ENCODE assay signal across 11 cellular contexts in the genomic region with DNA sequence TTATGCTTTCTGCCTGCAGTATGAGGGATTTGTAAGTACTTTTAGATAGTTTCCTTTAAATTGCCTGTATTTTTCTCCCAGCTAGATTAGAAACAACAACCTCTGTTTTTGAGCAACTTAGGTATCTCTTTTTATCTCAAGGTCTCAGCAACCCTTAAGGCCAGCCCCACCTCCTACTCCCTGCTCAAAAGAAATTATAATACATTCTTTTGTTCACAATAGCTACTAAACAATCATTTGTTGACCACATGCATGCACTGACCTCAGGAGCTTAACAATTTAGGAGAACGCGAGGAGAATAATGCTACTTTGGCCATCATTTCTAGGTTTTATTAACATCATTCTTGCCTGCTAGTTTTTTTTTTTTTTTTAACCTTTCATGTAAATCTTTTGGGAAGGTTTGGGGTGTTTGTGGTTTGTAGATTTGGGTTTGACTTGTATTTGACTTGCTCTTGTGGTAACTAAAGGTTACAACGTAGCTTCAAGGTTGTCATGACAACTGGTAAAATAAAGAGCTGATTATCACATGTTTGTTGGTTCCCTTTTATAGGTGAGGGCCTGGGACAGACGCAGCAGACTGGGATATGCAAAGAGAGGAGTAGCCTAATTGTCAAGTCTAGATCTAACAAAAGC. TPM values are rescaled to one million over a fixed set of nuclear protein-coding genes. Genes with fewer than 3 reads are reported as not detected.
DNase-seq lines count a peak whose midpoint lies in the region; ATAC-seq, FAIRE-seq and TF ChIP-seq lines count a peak whose summit lies in the region.
"Had no signal": no experiment of that assay in that cellular context is flagged by ENCODE, and none has a peak within 500 bp of the region (broad histone marks: within the 10 kb centered on the region; RNA-seq: fewer than 3 reads in every experiment).

No MANE protein-coding gene starts in this region.

- TF ChIP-seq RAD21 in SK-N-SH (IDR thresholded peaks at IDR 0.05; ENCODE audit: low read length) = no peak

- H3K27me3 Mint-ChIP-seq in activated CD4-positive, alpha-beta T cell treated with anti-CD3 and anti-CD28 coated beads, Interleukin-2, amount 10 ng/mL, durations not matched to agents 7 days and 5 days = no peaks in the 10 kb centered on the region
- no peaks in the 10 kb centered on the region for H3K27me3 Mint-ChIP-seq in T-helper 2 cell treated with Interferon-gamma antibody and Interleukin-4, amounts not matched to agents 5 μg/mL and 100 μg/mL, for 36 hours (ENCODE audit: low read depth)
- no peaks in the 10 kb centered on the region for H3K27me3 Mint-ChIP-seq in progenitor cell of endocrine pancreas

- H3K27ac ChIP-seq in SK-N-SH (ENCODE audit: low read depth in 2 of 2, low read length in 1 of 2) = no peak overlapping the region

- H3K36me3 ChIP-seq in SK-N-SH (replicated peaks in 1 of 2; ENCODE audit: control insufficient read depth in 1 of 2, insufficient read depth in 2 of 2, low read length in 1 of 2) = no peaks in the 10 kb centered on the region

- no peak overlapping the region for H3K4me3 Mint-ChIP-seq in activated CD4-positive, alpha-beta T cell treated with anti-CD3 and anti-CD28 coated beads, Interleukin-2, amount 10 ng/mL, durations not matched to agents 7 days and 5 days
- peak overlapping the region; percentile 68 for H3K4me3 Mint-ChIP-seq in T-helper 2 cell treated with Interferon-gamma antibody and Interleukin-4, amounts not matched to agents 5 μg/mL and 100 μg/mL, for 36 hours
- peak overlapping the region; percentile 45 for H3K4me3 Mint-ChIP-seq in progenitor cell of endocrine pancreas (ENCODE audit: low read depth)

- H3K9me2 ChIP-seq in SK-N-SH = no peaks in the 10 kb centered on the region

- TF ChIP-seq CTCF in progenitor cell of endocrine pancreas (IDR thresholded peaks at IDR 0.05; ENCODE audit: unreplicated experiment) (no peak), D721Med (IDR thresholded peaks at IDR 0.05; ENCODE audit: insufficient read depth, missing control alignments) (no peak), SK-N-SH (IDR thresholded peaks at IDR 0.05) (no peak)

- 58% methylated on average over 4 of the region's 4 CpGs for WGBS in SK-N-SH (ENCODE audit: low lambda C conversion rate)

- no peak overlapping the region for H2AFZ ChIP-seq in SK-N-SH (ENCODE audit: low read depth)

- H3K4me1 ChIP-seq in SK-N-SH (ENCODE audit: control insufficient read depth in 1 of 2, insufficient read depth in 2 of 2, low read depth in 1 of 2, low read length in 1 of 2) = peaks cover 3 to 5% of the 10 kb centered on the region in 2 experiments; a peak in 1 of 4 replicates

- DNase-seq in activated CD4-positive, alpha-beta T cell treated with anti-CD3 and anti-CD28 coated beads, Interleukin-2, amount 10 ng/mL, durations not matched to agents 7 days and 5 days = peak; percentile 50
- no peak for DNase-seq in activated CD4-positive, alpha-beta T cell treated with anti-CD3 and anti-CD28 coated beads, Interleukin-2, amount 50 U/mL, for 48 hours
- no peak for DNase-seq in T-helper 2 cell treated with Interferon-gamma antibody and Interleukin-4, amounts not matched to agents 5 μg/mL and 100 μg/mL, for 36 hours (ENCODE audit: low spot score)
- DNase-seq in progenitor cell of endocrine pancreas (ENCODE audit: low spot score, unreplicated experiment) = no peak
- no peak for DNase-seq in D721Med (ENCODE audit: insufficient read length, low spot score)
- no peak for DNase-seq in activated effector memory CD4-positive, alpha-beta T cell treated with Interleukin-2 at 50 U/mL for 16 hours
- DNase-seq in SK-N-SH = no peak
- DNase-seq: activated CD4-positive, alpha-beta T cell treated with anti-CD3 and anti-CD28 coated beads, Interleukin-2, amount 50 U/mL, for 1 hour; NCI-H2029 treated with DMSO at 0.1 percent for 48 hours had no signal

- H3K27me3 ChIP-seq in SK-N-SH (ENCODE audit: insufficient read depth) = no peaks in the 10 kb centered on the region

- H4K20me1 ChIP-seq in SK-N-SH (ENCODE audit: insufficient read depth) = no peaks in the 10 kb centered on the region

- TF ChIP-seq EP300 in SK-N-SH (IDR thresholded peaks at IDR 0.05; ENCODE audit: borderline replicate concordance in 1 of 2, low read depth in 1 of 2, low read length in 1 of 2) = no peak

- peaks cover 28% of the 10 kb centered on the region for H3K4me1 Mint-ChIP-seq in activated CD4-positive, alpha-beta T cell treated with anti-CD3 and anti-CD28 coated beads, Interleukin-2, amount 10 ng/mL, durations not matched to agents 7 days and 5 days
- peaks cover 17% of the 10 kb centered on the region for H3K4me1 Mint-ChIP-seq in T-helper 2 cell treated with Interferon-gamma antibody and Interleukin-4, amounts not matched to agents 5 μg/mL and 100 μg/mL, for 36 hours (ENCODE audit: low read depth)
- peaks cover 20% of the 10 kb centered on the region for H3K4me1 Mint-ChIP-seq in progenitor cell of endocrine pancreas (ENCODE audit: low read depth)

- no peaks in the 10 kb centered on the region for H3K36me3 Mint-ChIP-seq in activated CD4-positive, alpha-beta T cell treated with anti-CD3 and anti-CD28 coated beads, Interleukin-2, amount 10 ng/mL, durations not matched to agents 7 days and 5 days (ENCODE audit: low read depth)
- no peaks in the 10 kb centered on the region for H3K36me3 Mint-ChIP-seq in T-helper 2 cell treated with Interferon-gamma antibody and Interleukin-4, amounts not matched to agents 5 μg/mL and 100 μg/mL, for 36 hours (ENCODE audit: low read depth)
- H3K36me3 Mint-ChIP-seq in progenitor cell of endocrine pancreas (ENCODE audit: insufficient read depth) = no peaks in the 10 kb centered on the region

- CTCF ChIA-PET in activated CD4-positive, alpha-beta T cell treated with anti-CD3 and anti-CD28 coated beads, Interleukin-2, amount 10 ng/mL, durations not matched to agents 7 days and 5 days (lab: Charles Lee) = interaction anchor here (0.7 to 1.4 kb wide), 4 partner anchors 22 to 261 kb away, joined by 3 read pairs; no protein-coding TSS in a partner anchor
- CTCF ChIA-PET in SK-N-SH (lab: Yijun Ruan, JAX) = no interaction called here

- no peaks in the 10 kb centered on the region for H3K79me2 ChIP-seq in SK-N-SH (ENCODE audit: insufficient read depth)

- no peak overlapping the region for H3K9ac ChIP-seq in SK-N-SH

- FAIRE-seq in D721Med (lab: Jason Lieb, UNC) = no peak

- H3K9me3 ChIP-seq in SK-N-SH = no peaks in the 10 kb centered on the region

- peak overlapping the region; percentile 32 for H3K27ac Mint-ChIP-seq in activated CD4-positive, alpha-beta T cell treated with anti-CD3 and anti-CD28 coated beads, Interleukin-2, amount 10 ng/mL, durations not matched to agents 7 days and 5 days
- peak overlapping the region; percentile 91 for H3K27ac Mint-ChIP-seq in T-helper 2 cell treated with Interferon-gamma antibody and Interleukin-4, amounts not matched to agents 5 μg/mL and 100 μg/mL, for 36 hours
- H3K27ac Mint-ChIP-seq in progenitor cell of endocrine pancreas = peak overlapping the region; percentile 57

- H3K4me2 ChIP-seq in SK-N-SH = no peak overlapping the region

- H3K9me3 Mint-ChIP-seq in activated CD4-positive, alpha-beta T cell treated with anti-CD3 and anti-CD28 coated beads, Interleukin-2, amount 10 ng/mL, durations not matched to agents 7 days and 5 days = no peaks in the 10 kb centered on the region
- no peaks in the 10 kb centered on the region for H3K9me3 Mint-ChIP-seq in T-helper 2 cell treated with Interferon-gamma antibody and Interleukin-4, amounts not matched to agents 5 μg/mL and 100 μg/mL, for 36 hours
- peaks cover under 1% of the 10 kb centered on the region for H3K9me3 Mint-ChIP-seq in progenitor cell of endocrine pancreas (ENCODE audit: low read depth)

- H3F3A ChIP-seq in SK-N-SH (replicated peaks; ENCODE audit: insufficient read depth) = peaks cover 20% of the 10 kb centered on the region

- POLR2A ChIA-PET in activated CD4-positive, alpha-beta T cell treated with anti-CD3 and anti-CD28 coated beads, Interleukin-2, amount 10 ng/mL, durations not matched to agents 7 days and 5 days (lab: Charles Lee) = no interaction called here
- POLR2A ChIA-PET in SK-N-SH (lab: Yijun Ruan, JAX) = interaction anchor here (0.7 kb wide), 1 partner anchor 10 kb away, joined by 3 read pairs; no protein-coding TSS in a partner anchor

- no peak overlapping the region for H3K4me3 ChIP-seq in SK-N-SH (ENCODE audit: low read depth in 2 of 2, low read length in 1 of 2)
- H3K4me3 ChIP-seq: lung had no signal

- peak; percentile 51 for ATAC-seq in HG03045 (IDR thresholded peaks at IDR 0.05; ENCODE audit: unreplicated experiment)

TF ChIP-seq in SK-N-SH, 30 proteins besides CTCF, POLR2A, EP300 and RAD21 (continues in another document):
- TF ChIP-seq, protein P1, sequence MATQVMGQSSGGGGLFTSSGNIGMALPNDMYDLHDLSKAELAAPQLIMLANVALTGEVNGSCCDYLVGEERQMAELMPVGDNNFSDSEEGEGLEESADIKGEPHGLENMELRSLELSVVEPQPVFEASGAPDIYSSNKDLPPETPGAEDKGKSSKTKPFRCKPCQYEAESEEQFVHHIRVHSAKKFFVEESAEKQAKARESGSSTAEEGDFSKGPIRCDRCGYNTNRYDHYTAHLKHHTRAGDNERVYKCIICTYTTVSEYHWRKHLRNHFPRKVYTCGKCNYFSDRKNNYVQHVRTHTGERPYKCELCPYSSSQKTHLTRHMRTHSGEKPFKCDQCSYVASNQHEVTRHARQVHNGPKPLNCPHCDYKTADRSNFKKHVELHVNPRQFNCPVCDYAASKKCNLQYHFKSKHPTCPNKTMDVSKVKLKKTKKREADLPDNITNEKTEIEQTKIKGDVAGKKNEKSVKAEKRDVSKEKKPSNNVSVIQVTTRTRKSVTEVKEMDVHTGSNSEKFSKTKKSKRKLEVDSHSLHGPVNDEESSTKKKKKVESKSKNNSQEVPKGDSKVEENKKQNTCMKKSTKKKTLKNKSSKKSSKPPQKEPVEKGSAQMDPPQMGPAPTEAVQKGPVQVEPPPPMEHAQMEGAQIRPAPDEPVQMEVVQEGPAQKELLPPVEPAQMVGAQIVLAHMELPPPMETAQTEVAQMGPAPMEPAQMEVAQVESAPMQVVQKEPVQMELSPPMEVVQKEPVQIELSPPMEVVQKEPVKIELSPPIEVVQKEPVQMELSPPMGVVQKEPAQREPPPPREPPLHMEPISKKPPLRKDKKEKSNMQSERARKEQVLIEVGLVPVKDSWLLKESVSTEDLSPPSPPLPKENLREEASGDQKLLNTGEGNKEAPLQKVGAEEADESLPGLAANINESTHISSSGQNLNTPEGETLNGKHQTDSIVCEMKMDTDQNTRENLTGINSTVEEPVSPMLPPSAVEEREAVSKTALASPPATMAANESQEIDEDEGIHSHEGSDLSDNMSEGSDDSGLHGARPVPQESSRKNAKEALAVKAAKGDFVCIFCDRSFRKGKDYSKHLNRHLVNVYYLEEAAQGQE (IDR thresholded peaks at IDR 0.05; ENCODE audit: low read depth, low read length) = no peak

RNA-seq across cellular contexts. Expression of a gene that starts 6.7 kb away (rescaled TPM):
- total RNA-seq in activated CD4-positive, alpha-beta T cell treated with anti-CD3 and anti-CD28 coated beads, Interleukin-2, amount 10 ng/mL, durations not matched to agents 7 days and 5 days = 10 to 100 TPM; 58.8 to 60.2 TPM
- 21.0 and 25.7 TPM in 2 replicates for total RNA-seq in progenitor cell of endocrine pancreas
- 43.6 and 54.5 TPM in 2 replicates for polyA plus RNA-seq in SK-N-SH (2012; rRNA removed)
- 47.4 and 52.7 TPM in 2 replicates for polyA plus RNA-seq in SK-N-SH (2012; cell fraction: cytosol; rRNA removed)
- 60.7 and 148 TPM in 2 replicates for polyA plus RNA-seq in SK-N-SH (2012; cell fraction: nucleus; rRNA removed)

Comparison
In these comparisons a context has a peak if more than half of its experiments do, and no peak if none do; other contexts are left out.
1. H3K27ac Mint-ChIP-seq: peak in every context shown above with its lines; median percentile 91 in T-helper 2 cell treated with Interferon-gamma antibody and Interleukin-4, amounts not matched to agents 5 μg/mL and 100 μg/mL, for 36 hours; 57 in progenitor cell of endocrine pancreas; 32 in activated CD4-positive, alpha-beta T cell treated with anti-CD3 and anti-CD28 coated beads, Interleukin-2, amount 10 ng/mL, durations not matched to agents 7 days and 5 days.